Comparison of ENCODE assay signal across 29 cellular contexts in the genomic region with DNA sequence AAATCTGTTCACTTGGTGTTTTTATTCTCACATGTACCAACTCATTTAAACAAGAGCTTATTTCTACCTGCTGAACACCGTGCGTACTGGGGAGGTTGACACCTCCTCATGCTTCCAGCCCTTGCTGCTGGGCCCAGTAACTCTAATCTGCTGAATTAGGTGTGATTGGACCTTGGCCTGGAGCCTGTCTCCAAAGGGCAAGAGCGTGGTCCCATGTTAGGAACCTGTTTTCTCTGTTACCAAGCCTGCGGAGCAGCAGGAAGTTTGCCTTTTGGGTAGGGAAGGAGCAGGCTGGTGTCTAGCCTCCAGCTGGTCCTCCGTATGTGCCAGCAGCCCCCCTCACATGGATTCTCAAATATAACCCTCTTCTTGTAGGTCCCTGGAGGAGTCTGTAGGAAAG. TPM values are rescaled to one million over a fixed set of nuclear protein-coding genes. Genes with fewer than 3 reads are reported as not detected.
A peak's percentile ranks its signal among the peaks of the same experiment; 100 is the strongest.
DNase-seq lines count a peak whose midpoint lies in the region; ATAC-seq and TF ChIP-seq lines count a peak whose summit lies in the region.
"Had no signal": no experiment of that assay in that cellular context is flagged by ENCODE, and none has a peak within 500 bp of the region (broad histone marks: within the 10 kb centered on the region; RNA-seq: fewer than 3 reads in every experiment).

No MANE protein-coding gene starts in this region.

- no peak overlapping the region for H3K4me3 ChIP-seq in right atrium auricular region
- no peak overlapping the region for H3K4me3 ChIP-seq in hepatocyte
- H3K4me3 ChIP-seq in gastrocnemius medialis: no peak overlapping the region
- H3K4me3 ChIP-seq in upper lobe of right lung: no peak overlapping the region
- H3K4me3 ChIP-seq: K562, prostate gland, thoracic aorta had no signal

- no peak overlapping the region for H3K4me2 ChIP-seq in hepatocyte
- H3K4me2 ChIP-seq: SK-N-SH had no signal

- no peaks in the 10 kb centered on the region for H4K20me1 ChIP-seq in hepatocyte (ENCODE audit: insufficient read depth, poor library complexity, severe bottlenecking)

- no peaks in the 10 kb centered on the region for H3K27me3 Mint-ChIP-seq in stimulated activated memory B cell treated with anti-CD40 and anti-IgM and Interleukin-4, amounts not matched to agents 10 μg/mL and 1 μg/mL and 100 μg/mL, for 72 hours
- H3K27me3 Mint-ChIP-seq: naive thymus-derived CD8-positive, alpha-beta T cell; stimulated activated naive B cell treated with anti-CD40 and anti-IgM and Interleukin-4, amounts not matched to agents 10 μg/mL and 1 μg/mL and 100 μg/mL, for 72 hours had no signal

- WGBS in hepatocyte (ENCODE audit: low lambda C conversion rate, missing lambda C conversion rate): 78% methylated on average over 5 of the region's 5 CpGs

- no peaks in the 10 kb centered on the region for H3K9me3 Mint-ChIP-seq in stimulated activated memory B cell treated with anti-CD40 and anti-IgM and Interleukin-4, amounts not matched to agents 10 μg/mL and 1 μg/mL and 100 μg/mL, for 72 hours
- H3K9me3 Mint-ChIP-seq: activated T-cell treated with anti-CD3 and anti-CD28 coated beads, Interleukin-2, amount 50 U/mL, for 4 hours; CD8-positive, alpha-beta T cell; immature natural killer cell; naive thymus-derived CD8-positive, alpha-beta T cell; stimulated activated naive B cell treated with anti-CD40 and anti-IgM and Interleukin-4, amounts not matched to agents 10 μg/mL and 1 μg/mL and 100 μg/mL, for 72 hours; T-helper 1 cell treated with Interleukin-12 subunit alpha and Interleukin-12 subunit beta and Interleukin-4 antibody, amounts not matched to agents 30 μg/mL and 1 μg/mL, for 36 hours had no signal

- DNase-seq in right atrium auricular region (ENCODE audit: low spot score) (no peak), left cardiac atrium (no peak), hepatocyte (ENCODE audit: low spot score) (no peak), gastrocnemius medialis (no peak), upper lobe of right lung (no peak)
- DNase-seq: activated CD4-positive, alpha-beta T cell treated with anti-CD3 and anti-CD28 coated beads, Interleukin-2, amount 50 U/mL, for 1 hour; activated CD4-positive, CD25-positive, alpha-beta regulatory T cell; activated gamma-delta T cell; activated T-cell treated with anti-CD3 and anti-CD28 coated beads, Interleukin-2, amount 50 U/mL, for 4 hours; AML-193; CD8-positive, alpha-beta T cell; GOT3; immature natural killer cell; naive thymus-derived CD8-positive, alpha-beta T cell; NCI-H1092 treated with DMSO at 0.1 percent for 48 hours; NCI-H187; NCI-H2171; NCI-H510A treated with DMSO at 0.1 percent for 48 hours; occipital lobe; RPMI8226; SK-N-SH; stimulated activated naive B cell treated with anti-CD40 and anti-IgM and Interleukin-4, amounts not matched to agents 10 μg/mL and 1 μg/mL and 100 μg/mL, for 72 hours had no signal

- no peak for ATAC-seq in left cardiac atrium
- no peak for ATAC-seq in gastrocnemius medialis
- no peak for ATAC-seq in upper lobe of right lung
- ATAC-seq in HG02973 (IDR thresholded peaks at IDR 0.05; ENCODE audit: unreplicated experiment): no peak
- ATAC-seq in stimulated activated memory B cell treated with anti-CD40 and anti-IgM and Interleukin-4, amounts not matched to agents 10 μg/mL and 1 μg/mL and 100 μg/mL, for 72 hours: no peak
- no peak for ATAC-seq in GM21786 (IDR thresholded peaks at IDR 0.05; ENCODE audit: unreplicated experiment)
- ATAC-seq: activated T-cell treated with anti-CD3 and anti-CD28 coated beads, Interleukin-2, amount 50 U/mL, for 4 hours; CD8-positive, alpha-beta T cell; K562; naive thymus-derived CD8-positive, alpha-beta T cell; stimulated activated naive B cell treated with anti-CD40 and anti-IgM and Interleukin-4, amounts not matched to agents 10 μg/mL and 1 μg/mL and 100 μg/mL, for 72 hours had no signal

- TF ChIP-seq CTCF in right atrium auricular region (IDR thresholded peaks at IDR 0.05) (no peak), hepatocyte (IDR thresholded peaks at IDR 0.05; ENCODE audit: poor library complexity) (no peak), gastrocnemius medialis (IDR thresholded peaks at IDR 0.05 in 4 of 5, conservative IDR thresholded peaks at IDR 0.05 in 1 of 5) (no peak), upper lobe of right lung (IDR thresholded peaks at IDR 0.05) (no peak)

- no peaks in the 10 kb centered on the region for H3K4me1 Mint-ChIP-seq in stimulated activated memory B cell treated with anti-CD40 and anti-IgM and Interleukin-4, amounts not matched to agents 10 μg/mL and 1 μg/mL and 100 μg/mL, for 72 hours
- H3K4me1 Mint-ChIP-seq: immature natural killer cell had no signal

- intact Hi-C loops in left cardiac atrium (cut with DNase I) (no loop called here), gastrocnemius medialis (cut with DNase I; ENCODE audit: low total_unique reads) (no loop called here), upper lobe of right lung (cut with DNase I) (no loop called here)

- H3K4me1 ChIP-seq in right atrium auricular region: peaks cover 0 to 21% of the 10 kb centered on the region in 2 donors
- H3K4me1 ChIP-seq in hepatocyte (ENCODE audit: insufficient read depth): peaks cover 31% of the 10 kb centered on the region
- H3K4me1 ChIP-seq in gastrocnemius medialis: peaks cover 0 to 8% of the 10 kb centered on the region in 2 donors
- peaks cover 10% of the 10 kb centered on the region for H3K4me1 ChIP-seq in upper lobe of right lung
- H3K4me1 ChIP-seq: prostate gland had no signal

- H3K36me3 ChIP-seq in right atrium auricular region (peaks cover 68% of the 10 kb centered on the region), hepatocyte (replicated peaks; ENCODE audit: insufficient read depth, low read depth) (no peaks in the 10 kb centered on the region), gastrocnemius medialis (peaks cover 0 to 70% of the 10 kb centered on the region in 2 donors), upper lobe of right lung (peaks cover 90% of the 10 kb centered on the region)

- H3K9me3 ChIP-seq in right atrium auricular region: no peaks in the 10 kb centered on the region
- H3K9me3 ChIP-seq in hepatocyte (ENCODE audit: low read depth): no peaks in the 10 kb centered on the region
- no peaks in the 10 kb centered on the region for H3K9me3 ChIP-seq in gastrocnemius medialis
- H3K9me3 ChIP-seq in upper lobe of right lung: no peaks in the 10 kb centered on the region
- H3K9me3 ChIP-seq: prostate gland, SK-N-SH, thoracic aorta had no signal

- H3K36me3 Mint-ChIP-seq in stimulated activated memory B cell treated with anti-CD40 and anti-IgM and Interleukin-4, amounts not matched to agents 10 μg/mL and 1 μg/mL and 100 μg/mL, for 72 hours: peaks cover 85% of the 10 kb centered on the region

- H3K9me2 ChIP-seq in hepatocyte (replicated peaks; ENCODE audit: insufficient read depth): no peaks in the 10 kb centered on the region
- H3K9me2 ChIP-seq: SK-N-SH had no signal

- TF ChIP-seq POLR2A in gastrocnemius medialis (IDR thresholded peaks at IDR 0.05): no peak

- no peak overlapping the region for H3K4me3 Mint-ChIP-seq in stimulated activated memory B cell treated with anti-CD40 and anti-IgM and Interleukin-4, amounts not matched to agents 10 μg/mL and 1 μg/mL and 100 μg/mL, for 72 hours
- H3K4me3 Mint-ChIP-seq: activated T-cell treated with anti-CD3 and anti-CD28 coated beads, Interleukin-2, amount 50 U/mL, for 4 hours; CD8-positive, alpha-beta T cell; immature natural killer cell; naive thymus-derived CD8-positive, alpha-beta T cell; stimulated activated naive B cell treated with anti-CD40 and anti-IgM and Interleukin-4, amounts not matched to agents 10 μg/mL and 1 μg/mL and 100 μg/mL, for 72 hours; T-helper 1 cell treated with Interleukin-12 subunit alpha and Interleukin-12 subunit beta and Interleukin-4 antibody, amounts not matched to agents 30 μg/mL and 1 μg/mL, for 36 hours had no signal

- H3K27ac Mint-ChIP-seq in stimulated activated memory B cell treated with anti-CD40 and anti-IgM and Interleukin-4, amounts not matched to agents 10 μg/mL and 1 μg/mL and 100 μg/mL, for 72 hours: no peak overlapping the region
- H3K27ac Mint-ChIP-seq: stimulated activated naive B cell treated with anti-CD40 and anti-IgM and Interleukin-4, amounts not matched to agents 10 μg/mL and 1 μg/mL and 100 μg/mL, for 72 hours; T-helper 1 cell treated with Interleukin-12 subunit alpha and Interleukin-12 subunit beta and Interleukin-4 antibody, amounts not matched to agents 30 μg/mL and 1 μg/mL, for 36 hours had no signal

- in situ Hi-C loops in gastrocnemius medialis (cut with MboI; ENCODE audit: low sequenced_read_pairs in 4 of 4): no loop called here

- H3K27ac ChIP-seq in right atrium auricular region (peak overlapping the region; percentile 58 to 63), hepatocyte (peak overlapping the region; percentile 74), gastrocnemius medialis (peak overlapping the region; percentile 47 to 61 (median 54)), upper lobe of right lung (peak overlapping the region; percentile 47)
- H3K27ac ChIP-seq: prostate gland had no signal

- H3K79me2 ChIP-seq in hepatocyte: no peaks in the 10 kb centered on the region

- no peak overlapping the region for H2AFZ ChIP-seq in hepatocyte

- H3K27me3 ChIP-seq in right atrium auricular region (no peaks in the 10 kb centered on the region), hepatocyte (no peaks in the 10 kb centered on the region), gastrocnemius medialis (no peaks in the 10 kb centered on the region), upper lobe of right lung (no peaks in the 10 kb centered on the region)

RNA-seq across cellular contexts. Expression of gene SLC27A3, which starts 10.9 kb away (rescaled TPM):
- total RNA-seq in right atrium auricular region (10 to 100 TPM in 1 of 2 donors, 1 to 10 TPM in 1; 9.9 to 20.1 TPM), left cardiac atrium (10 to 100 TPM; 22.9 to 26.5 TPM), hepatocyte (21.5 and 22.8 TPM in 2 replicates), gastrocnemius medialis (1 to 10 TPM; 2.3 to 7.9 (median 3.7) TPM), upper lobe of right lung (105 TPM)
- 37.2 and 38.1 TPM in 2 replicates for polyA plus RNA-seq in hepatocyte

RNA-seq across cellular contexts. Expression of gene INTS3, which starts 36.5 kb away (rescaled TPM):
- total RNA-seq in right atrium auricular region (10 to 100 TPM; 21.8 to 26.7 TPM), left cardiac atrium (10 to 100 TPM; 28.2 to 34.1 TPM), hepatocyte (39.1 and 42.3 TPM in 2 replicates), gastrocnemius medialis (10 to 100 TPM; 16.1 to 28.0 (median 19.9) TPM), upper lobe of right lung (72.3 TPM)
- polyA plus RNA-seq in hepatocyte: 37.1 and 51.3 TPM in 2 replicates
